1 cellular context compared by ENCODE assay signal in the genomic region with DNA sequence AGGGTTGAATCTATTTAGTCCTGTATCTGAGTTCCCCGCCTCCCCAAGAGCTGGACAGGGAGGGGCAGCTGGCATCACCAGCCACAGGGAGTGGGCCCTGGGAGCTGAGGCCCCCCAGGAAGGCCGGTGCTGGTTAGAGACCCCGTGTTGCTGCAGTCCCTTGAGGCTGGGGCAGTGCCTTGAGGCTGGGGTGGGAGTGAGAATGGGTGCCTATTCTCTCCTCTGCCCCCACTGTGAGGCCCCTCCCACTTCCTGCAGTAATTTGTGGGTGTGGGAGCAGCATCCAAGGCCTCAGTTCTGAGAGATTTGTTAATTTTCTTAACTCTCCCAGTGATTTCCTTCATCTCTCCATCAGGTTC.
TF ChIP-seq lines count a peak whose summit lies in the region.

No MANE protein-coding gene starts in this region.

TF ChIP-seq in GM23338, 12 proteins besides CTCF, POLR2A, EP300 and RAD21 (continued from another document):
- TF ChIP-seq, protein P1, sequence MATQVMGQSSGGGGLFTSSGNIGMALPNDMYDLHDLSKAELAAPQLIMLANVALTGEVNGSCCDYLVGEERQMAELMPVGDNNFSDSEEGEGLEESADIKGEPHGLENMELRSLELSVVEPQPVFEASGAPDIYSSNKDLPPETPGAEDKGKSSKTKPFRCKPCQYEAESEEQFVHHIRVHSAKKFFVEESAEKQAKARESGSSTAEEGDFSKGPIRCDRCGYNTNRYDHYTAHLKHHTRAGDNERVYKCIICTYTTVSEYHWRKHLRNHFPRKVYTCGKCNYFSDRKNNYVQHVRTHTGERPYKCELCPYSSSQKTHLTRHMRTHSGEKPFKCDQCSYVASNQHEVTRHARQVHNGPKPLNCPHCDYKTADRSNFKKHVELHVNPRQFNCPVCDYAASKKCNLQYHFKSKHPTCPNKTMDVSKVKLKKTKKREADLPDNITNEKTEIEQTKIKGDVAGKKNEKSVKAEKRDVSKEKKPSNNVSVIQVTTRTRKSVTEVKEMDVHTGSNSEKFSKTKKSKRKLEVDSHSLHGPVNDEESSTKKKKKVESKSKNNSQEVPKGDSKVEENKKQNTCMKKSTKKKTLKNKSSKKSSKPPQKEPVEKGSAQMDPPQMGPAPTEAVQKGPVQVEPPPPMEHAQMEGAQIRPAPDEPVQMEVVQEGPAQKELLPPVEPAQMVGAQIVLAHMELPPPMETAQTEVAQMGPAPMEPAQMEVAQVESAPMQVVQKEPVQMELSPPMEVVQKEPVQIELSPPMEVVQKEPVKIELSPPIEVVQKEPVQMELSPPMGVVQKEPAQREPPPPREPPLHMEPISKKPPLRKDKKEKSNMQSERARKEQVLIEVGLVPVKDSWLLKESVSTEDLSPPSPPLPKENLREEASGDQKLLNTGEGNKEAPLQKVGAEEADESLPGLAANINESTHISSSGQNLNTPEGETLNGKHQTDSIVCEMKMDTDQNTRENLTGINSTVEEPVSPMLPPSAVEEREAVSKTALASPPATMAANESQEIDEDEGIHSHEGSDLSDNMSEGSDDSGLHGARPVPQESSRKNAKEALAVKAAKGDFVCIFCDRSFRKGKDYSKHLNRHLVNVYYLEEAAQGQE (IDR thresholded peaks at IDR 0.05; ENCODE audit: unreplicated experiment), result no peak
TF ChIP-seq in GM23338: peak in this region for 0.
